Comparison of ENCODE assay signal across 9 cellular contexts in genomic region chr12:109877504-109878246, GRCh38. TPM values are rescaled to one million over a fixed set of nuclear protein-coding genes. Genes with fewer than 3 reads are reported as not detected.
DNase-seq lines count a peak whose midpoint lies in the region; ATAC-seq and TF ChIP-seq lines count a peak whose summit lies in the region.
"Had no signal": no experiment of that assay in that cellular context is flagged by ENCODE, and none has a peak within 500 bp of the region (broad histone marks: within the 10 kb centered on the region; RNA-seq: fewer than 3 reads in every experiment).

No MANE protein-coding gene starts in this region.

- no peak overlapping the region for H2BK20ac ChIP-seq in IMR-90 (ENCODE audit: low read depth, low read length)

- TF ChIP-seq CTCF in IMR-90 (conservative IDR thresholded peaks at IDR 0.05; ENCODE audit: low read depth, low read length): no peak
- no peak for TF ChIP-seq CTCF in GM20000 (IDR thresholded peaks at IDR 0.05; ENCODE audit: extremely low read depth, missing control alignments)

- H3K4me1 Mint-ChIP-seq in memory B cell: peaks cover 41% of the 10 kb centered on the region

- H3K27me3 Mint-ChIP-seq in memory B cell: no peaks in the 10 kb centered on the region

- H3K23ac ChIP-seq in IMR-90 (ENCODE audit: low read depth, low read length): 0 out of 2 replicates have a peak overlapping the region, but pooled peaks have one; percentile 14

- no peak overlapping the region for H4K8ac ChIP-seq in IMR-90 (ENCODE audit: low read depth in 2 of 2, low read length in 2 of 2)

- no peak overlapping the region for H2AK5ac ChIP-seq in IMR-90 (ENCODE audit: low read depth, low read length)

- H3K4me3 ChIP-seq in IMR-90 (ENCODE audit: insufficient read depth, low read depth, low read length): no peak overlapping the region

- no peak overlapping the region for H2AK9ac ChIP-seq in IMR-90 (replicated peaks; ENCODE audit: low read depth, low read length, poor library complexity)

- in situ Hi-C loops in IMR-90 (cut with MboI; ENCODE audit: low sequenced_read_pairs): no loop called here

- POLR2A ChIA-PET in IMR-90 (lab: Charles Lee; ENCODE audit: unreplicated experiment): no interaction called here

- no peak for TF ChIP-seq POLR2A in IMR-90 (IDR thresholded peaks at IDR 0.05; ENCODE audit: low read depth, low read length)

- H3K79me1 ChIP-seq in IMR-90 (ENCODE audit: low read depth in 1 of 2, low read length in 2 of 2): peaks cover 35 to 66% of the 10 kb centered on the region in 2 experiments

- no peak overlapping the region for H3K4me2 ChIP-seq in IMR-90 (ENCODE audit: low read depth, low read length)

- H2BK15ac ChIP-seq in IMR-90 (ENCODE audit: low read depth, low read length): no peak overlapping the region

- intact Hi-C loops in IMR-90 (cut with micrococcal nuclease): no loop called here

- no peak overlapping the region for H3K4ac ChIP-seq in IMR-90 (ENCODE audit: low read depth, low read length)

- BruUV-seq in IMR-90 (replicated peaks; lab: Mats Ljungman, UMichigan): no TSS peak

- no peaks in the 10 kb centered on the region for H3K36me3 ChIP-seq in IMR-90 (ENCODE audit: control insufficient read depth, insufficient read depth, low read length)

- no peak overlapping the region for H3K18ac ChIP-seq in IMR-90 (ENCODE audit: low read depth, low read length)

- H3K4me3 Mint-ChIP-seq in memory B cell: no peak overlapping the region

- H3K4me1 ChIP-seq in IMR-90 (ENCODE audit: control insufficient read depth, insufficient read depth, low read length): peaks cover 10% of the 10 kb centered on the region

- H3K9me1 ChIP-seq in IMR-90 (ENCODE audit: insufficient read depth, low read length): peaks cover 24% of the 10 kb centered on the region

- ATAC-seq in IMR-90 (ENCODE audit: low read depth) (no peak), memory B cell (ENCODE audit: low read depth) (no peak), GM19351 (IDR thresholded peaks at IDR 0.05; ENCODE audit: unreplicated experiment) (no peak), HG03469 (IDR thresholded peaks at IDR 0.05; ENCODE audit: unreplicated experiment) (no peak)

- H3K27ac ChIP-seq in IMR-90 (ENCODE audit: insufficient read depth, low read length): no peak overlapping the region

- H2BK120ac ChIP-seq in IMR-90 (ENCODE audit: low read depth, low read length): no peak overlapping the region

- 56% methylated on average over 3 of the region's 10 CpGs; no CpG with 5 or more reads in 1 of the 2 experiments for WGBS in IMR-90 (ENCODE audit: extremely low coverage in 2 of 2, insufficient read length in 1 of 2), 2 experiments

- no peak overlapping the region for H3K14ac ChIP-seq in IMR-90 (replicated peaks; ENCODE audit: low read depth, low read length)

- no peak for DNase-seq in IMR-90
- peak; percentile 19 for DNase-seq in astrocyte of the hippocampus (ENCODE audit: low read depth, low spot score)
- no peak for DNase-seq in memory B cell (ENCODE audit: low spot score in 2 of 2)
- DNase-seq in superior temporal gyrus (ENCODE audit: extremely low spot score): peak; percentile 75
- DNase-seq in GM20000 (ENCODE audit: low spot score): no peak
- DNase-seq: activated CD4-positive, CD25-positive, alpha-beta regulatory T cell treated with anti-CD3 and anti-CD28 coated beads, Interleukin-2, amount 50 U/mL, for 72 hours; foreskin fibroblast had no signal

- peak overlapping the region; percentile 11 for H3K27ac Mint-ChIP-seq in memory B cell

- H3K27me3 ChIP-seq in IMR-90 (ENCODE audit: control insufficient read depth, insufficient read depth, low read length): no peaks in the 10 kb centered on the region

- H3K56ac ChIP-seq in IMR-90 (ENCODE audit: extremely low read depth, insufficient read depth, low read length): no peak overlapping the region

- H3K36me3 Mint-ChIP-seq in memory B cell: peaks cover 3% of the 10 kb centered on the region

- H2AFZ ChIP-seq in IMR-90 (replicated peaks; ENCODE audit: low read length, poor library complexity): no peak overlapping the region

- no peak overlapping the region for H4K5ac ChIP-seq in IMR-90 (ENCODE audit: low read depth, low read length)

- no peak overlapping the region for H4K91ac ChIP-seq in IMR-90 (ENCODE audit: insufficient read depth, low read depth, low read length)

- no peaks in the 10 kb centered on the region for H3K9me3 Mint-ChIP-seq in memory B cell

- H3K9me3 ChIP-seq in IMR-90 (ENCODE audit: control insufficient read depth, insufficient read depth, low read length): no peaks in the 10 kb centered on the region

- H2BK5ac ChIP-seq in IMR-90 (ENCODE audit: low read depth, low read length, poor library complexity, severe bottlenecking): no peak overlapping the region

- TF ChIP-seq RAD21 in IMR-90 (IDR thresholded peaks at IDR 0.05; ENCODE audit: low read length): no peak

- H4K20me1 ChIP-seq in IMR-90 (ENCODE audit: insufficient read depth, low read length): peaks cover 34% of the 10 kb centered on the region

- CTCF ChIA-PET in IMR-90 (lab: Yijun Ruan, JAX): interaction anchor here (0.7 kb wide), 1 partner anchor 25 kb away, joined by 3 read pairs; no protein-coding TSS in a partner anchor

- dilution Hi-C loops in IMR-90 (cut with HindIII; ENCODE audit: low sequenced_read_pairs, unreplicated experiment): no loop called here

- no peak overlapping the region for H3K9ac ChIP-seq in IMR-90 (ENCODE audit: low read depth, low read length)

TF ChIP-seq in IMR-90, 13 proteins besides CTCF, POLR2A, EP300 and RAD21:
- TF ChIP-seq CEBPB (IDR thresholded peaks at IDR 0.05; ENCODE audit: low read depth, low read length): no peak
- TF ChIP-seq SMC3 (IDR thresholded peaks at IDR 0.05; ENCODE audit: low read depth, low read length): no peak

RNA-seq across cellular contexts. Expression of gene GLTP, which starts 2.7 kb away (rescaled TPM):
- 58.4 and 67.2 TPM in 2 replicates for total RNA-seq in IMR-90 (2012; rRNA removed)
- polyA plus RNA-seq in IMR-90 (2012; rRNA removed): 32.5 and 34.4 TPM in 2 replicates
- polyA plus RNA-seq in IMR-90 (2012; cell fraction: cytosol; rRNA removed): 23.4 and 23.7 TPM in 2 replicates
- 5.7 and 6.9 TPM in 2 replicates for polyA plus RNA-seq in IMR-90 (2012; cell fraction: nucleus; rRNA removed; ENCODE audit: low replicate concordance)

RNA-seq across cellular contexts. Expression of gene TCHP, which starts 22.4 kb away (rescaled TPM):
- 6.1 and 11.4 TPM in 2 replicates for total RNA-seq in IMR-90 (2012; rRNA removed)
- polyA plus RNA-seq in IMR-90 (2012; rRNA removed): 10.9 and 13.4 TPM in 2 replicates
- polyA plus RNA-seq in IMR-90 (2012; cell fraction: cytosol; rRNA removed): 9.3 and 11.2 TPM in 2 replicates
- 40.1 and 40.5 TPM in 2 replicates for polyA plus RNA-seq in IMR-90 (2012; cell fraction: nucleus; rRNA removed; ENCODE audit: low replicate concordance)

RNA-seq across cellular contexts. Expression of gene TRPV4, which starts 44.5 kb away (rescaled TPM):
- total RNA-seq in IMR-90 (2012; rRNA removed): 1.1 TPM in 2 replicates
- 6.1 and 6.6 TPM in 2 replicates for polyA plus RNA-seq in IMR-90 (2012; rRNA removed)
- 4.6 and 7.1 TPM in 2 replicates for polyA plus RNA-seq in IMR-90 (2012; cell fraction: cytosol; rRNA removed)
- 10.1 and 18.5 TPM in 2 replicates for polyA plus RNA-seq in IMR-90 (2012; cell fraction: nucleus; rRNA removed; ENCODE audit: low replicate concordance)

Comparison
In these comparisons a context has a peak if more than half of its experiments do, and no peak if none do; other contexts are left out.
1. DNase-seq: peak in astrocyte of the hippocampus (single experiment) and superior temporal gyrus (single experiment); none in IMR-90 (single experiment), memory B cell (0 of 2) and GM20000 (single experiment).